ENCODE assay signal across 8 cellular contexts in the genomic region with DNA sequence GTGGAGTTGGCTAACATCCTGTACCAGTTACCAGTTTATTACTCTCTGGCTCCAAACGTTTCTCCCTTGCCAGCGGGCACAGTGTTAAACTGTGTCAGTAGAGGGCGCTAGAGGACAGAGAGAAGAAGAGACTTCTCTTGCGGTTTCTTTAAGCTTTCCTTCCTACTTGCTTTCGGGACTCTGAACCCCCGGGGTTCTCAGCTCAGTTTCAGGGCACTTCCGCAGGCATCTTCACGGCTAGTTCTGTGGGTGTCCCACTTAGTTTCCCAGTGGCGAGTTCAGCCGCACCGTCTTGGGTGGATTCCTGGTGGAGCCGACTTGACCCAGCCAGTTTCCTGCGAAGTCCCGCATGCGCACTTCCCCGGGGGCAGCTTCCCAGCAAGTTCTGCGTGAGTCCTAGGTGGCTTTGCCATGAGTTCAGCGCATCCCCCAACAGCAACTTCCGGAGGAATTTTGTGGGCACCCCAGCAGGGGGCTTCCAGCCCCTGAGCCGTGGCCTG. TPM values are rescaled to one million over a fixed set of nuclear protein-coding genes. Genes with fewer than 3 reads are reported as not detected.
DNase-seq lines count a peak whose midpoint lies in the region; ATAC-seq and TF ChIP-seq lines count a peak whose summit lies in the region.

No MANE protein-coding gene starts in this region.

- peak overlapping the region; percentile 6 to 72 for H3K9ac ChIP-seq in colonic mucosa (ENCODE audit: low read depth in 2 of 2, low read length in 2 of 2)

- peak; percentile 58 for ATAC-seq in HG03354 (IDR thresholded peaks at IDR 0.05; ENCODE audit: poor library complexity, severe bottlenecking, unreplicated experiment)
- no peak for ATAC-seq in HG03520 (IDR thresholded peaks at IDR 0.05; ENCODE audit: unreplicated experiment)

- H3K27me3 ChIP-seq in colonic mucosa, result no peaks in the 10 kb centered on the region

- H3K9me3 ChIP-seq in colonic mucosa, result no peaks in the 10 kb centered on the region

- peak; percentile 65 for DNase-seq in GDM1 (lab: John Stamatoyannopoulos, UW)
- DNase-seq in NCI-H524 treated with DMSO at 0.1 percent for 48 hours (lab: John Stamatoyannopoulos, UW), result peak; percentile 38
- peak; percentile 85 for DNase-seq in activated CD4-positive, alpha-beta T cell treated with anti-CD3 and anti-CD28 coated beads for 48 hours
- peak; percentile 92 for DNase-seq in colonic mucosa
- DNase-seq in kidney tubule cell (ENCODE audit: low spot score), result peak; percentile 88
- peak; percentile 62 to 83 for DNase-seq in stimulated activated CD4-positive, alpha-beta T cell treated with anti-CD3 and anti-CD28 coated beads, Interleukin-1b, Interleukin-23, amount 100 ng/mL, for 4 hours (ENCODE audit: low read depth in 2 of 2)

- TF ChIP-seq CTCF in colonic mucosa (IDR thresholded peaks at IDR 0.05), result peak; percentile 89

- H3K4me1 ChIP-seq in colonic mucosa, result no peaks in the 10 kb centered on the region

- intact Hi-C loops in colonic mucosa (cut with DNase I), result loop anchor here (5.0 to 10.0 kb wide), 2 partner anchors 217 to 230 kb away; no protein-coding TSS in a partner anchor

- H3K4me3 ChIP-seq in colonic mucosa, result peak overlapping the region; percentile 29

- H3K27ac ChIP-seq in colonic mucosa, result peak overlapping the region; percentile 39

- H3K36me3 ChIP-seq in colonic mucosa, result no peaks in the 10 kb centered on the region

RNA-seq across cellular contexts. Expression of a gene that starts 37.9 kb away (rescaled TPM):
- total RNA-seq in colonic mucosa, result 10 to 100 TPM; 66.4 to 88.0 TPM

RNA-seq across cellular contexts. Expression of a gene that starts 37.9 kb away (rescaled TPM):
- total RNA-seq in colonic mucosa, result under 1 TPM in 1 of 2 donors, not detected in 1; 0.30 TPM

Comparison
In these comparisons a context has a peak if more than half of its experiments do, and no peak if none do; other contexts are left out.
1. DNase-seq: peak in every context shown above with its lines; median percentile 92 in colonic mucosa; 88 in kidney tubule cell; 85 in activated CD4-positive, alpha-beta T cell treated with anti-CD3 and anti-CD28 coated beads for 48 hours; 72 in stimulated activated CD4-positive, alpha-beta T cell treated with anti-CD3 and anti-CD28 coated beads, Interleukin-1b, Interleukin-23, amount 100 ng/mL, for 4 hours; 65 in GDM1; 38 in NCI-H524 treated with DMSO at 0.1 percent for 48 hours.